ENCODE assay signal across 13 cellular contexts in the genomic region with DNA sequence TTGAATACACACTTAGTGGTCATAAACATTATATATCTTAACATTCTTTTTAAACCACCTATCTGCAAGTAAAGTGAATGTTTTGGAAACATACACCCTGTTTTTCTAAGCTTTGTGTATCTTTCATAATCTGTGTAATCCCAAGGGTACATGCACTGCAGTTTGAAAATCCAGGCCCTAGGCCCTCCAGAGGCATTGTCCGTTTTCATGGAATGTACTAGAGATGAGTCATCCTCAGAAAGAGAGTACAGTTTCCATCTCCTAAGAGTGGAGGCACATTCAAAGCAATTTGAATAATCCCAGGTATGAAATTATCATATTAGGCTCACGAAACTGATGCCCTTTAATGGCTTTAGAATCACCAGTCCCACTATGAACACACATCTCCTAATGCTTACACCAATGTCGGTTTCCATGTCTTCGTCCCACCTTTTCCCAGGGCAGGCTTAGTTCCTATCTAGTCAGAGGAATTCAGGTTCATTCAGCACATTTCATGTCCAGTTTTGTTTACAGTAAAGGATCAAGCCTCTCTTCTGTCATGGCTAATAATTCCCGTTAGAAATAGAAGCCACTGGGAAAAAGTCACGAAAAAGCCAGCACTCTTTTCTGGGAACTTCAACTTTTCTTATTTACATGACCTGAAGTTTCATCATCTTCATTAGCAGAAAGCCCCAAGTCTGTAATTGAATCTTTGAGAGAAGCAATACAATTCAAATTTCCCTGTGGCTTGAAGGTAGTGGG. TPM values are rescaled to one million over a fixed set of nuclear protein-coding genes. Genes with fewer than 3 reads are reported as not detected.
DNase-seq lines count a peak whose midpoint lies in the region; ATAC-seq and TF ChIP-seq lines count a peak whose summit lies in the region.
"Had no signal": no experiment of that assay in that cellular context is flagged by ENCODE, and none has a peak within 500 bp of the region (broad histone marks: within the 10 kb centered on the region; RNA-seq: fewer than 3 reads in every experiment).

No MANE protein-coding gene starts in this region.

- H3K27me3 Mint-ChIP-seq in activated T-cell treated with anti-CD3 and anti-CD28 coated beads, Interleukin-2, amount 50 U/mL, for 4 hours (ENCODE audit: low read depth) = no peaks in the 10 kb centered on the region

- H3K4me1 Mint-ChIP-seq in activated T-cell treated with anti-CD3 and anti-CD28 coated beads, Interleukin-2, amount 50 U/mL, for 4 hours (ENCODE audit: low read depth) = peaks cover 24% of the 10 kb centered on the region

- H3K9me3 ChIP-seq in adipocyte (ENCODE audit: control insufficient read depth, low read length) = no peaks in the 10 kb centered on the region

- peak overlapping the region; percentile 74 for H3K9ac ChIP-seq in adipocyte (ENCODE audit: low read length)
- H3K9ac ChIP-seq in rectal smooth muscle tissue (ENCODE audit: low read length) = no peak overlapping the region

- no peaks in the 10 kb centered on the region for H3K36me3 ChIP-seq in adipocyte (ENCODE audit: control insufficient read depth, insufficient read depth, low read length, severe bottlenecking)
- no peaks in the 10 kb centered on the region for H3K36me3 ChIP-seq in rectal smooth muscle tissue (ENCODE audit: control insufficient read depth, insufficient read depth, low read length)

- H3K9me3 Mint-ChIP-seq in activated T-cell treated with anti-CD3 and anti-CD28 coated beads, Interleukin-2, amount 50 U/mL, for 4 hours = peaks cover 3% of the 10 kb centered on the region
- H3K9me3 Mint-ChIP-seq: endodermal cell had no signal

- no peaks in the 10 kb centered on the region for H3K36me3 Mint-ChIP-seq in activated T-cell treated with anti-CD3 and anti-CD28 coated beads, Interleukin-2, amount 50 U/mL, for 4 hours (ENCODE audit: insufficient read depth)
- H3K36me3 Mint-ChIP-seq: CD14-positive monocyte had no signal

- H3K27ac ChIP-seq in rectal smooth muscle tissue (ENCODE audit: low read depth, low read length) = peak overlapping the region; percentile 86

- no peak for TF ChIP-seq CTCF in fibroblast of villous mesenchyme (IDR thresholded peaks at IDR 0.05; ENCODE audit: insufficient read depth, low read depth, low read length)

- H3K4me3 ChIP-seq in adipocyte (ENCODE audit: low read length) (peak overlapping the region; percentile 18), fibroblast of villous mesenchyme (ENCODE audit: low read depth, low read length) (no peak overlapping the region), rectal smooth muscle tissue (ENCODE audit: low read length) (no peak overlapping the region)

- ATAC-seq in activated T-cell treated with anti-CD3 and anti-CD28 coated beads, Interleukin-2, amount 50 U/mL, for 4 hours = no peak
- ATAC-seq in GM21367 (IDR thresholded peaks at IDR 0.05; ENCODE audit: unreplicated experiment) = no peak

- H3K27me3 ChIP-seq in adipocyte (replicated peaks; ENCODE audit: control insufficient read depth, insufficient read depth, low read length) = no peaks in the 10 kb centered on the region
- no peaks in the 10 kb centered on the region for H3K27me3 ChIP-seq in rectal smooth muscle tissue (ENCODE audit: control insufficient read depth, insufficient read depth, low read length)

- no peak overlapping the region for H3K4me3 Mint-ChIP-seq in activated T-cell treated with anti-CD3 and anti-CD28 coated beads, Interleukin-2, amount 50 U/mL, for 4 hours
- H3K4me3 Mint-ChIP-seq: CD14-positive monocyte, endodermal cell had no signal

- DNase-seq in EH (ENCODE audit: low read depth) (peak; percentile 80), adipocyte (ENCODE audit: low read depth) (peak; percentile 84), fibroblast of villous mesenchyme (ENCODE audit: low read depth) (peak; percentile 87), middle frontal gyrus (ENCODE audit: extremely low spot score, low spot score) (no peak), DMS 273 (lab: John Stamatoyannopoulos, UW; ENCODE audit: unreplicated experiment) (no peak)
- no peak for DNase-seq in activated T-cell treated with anti-CD3 and anti-CD28 coated beads, Interleukin-2, amount 50 U/mL, for 4 hours
- DNase-seq: activated T-cell treated with anti-CD3 and anti-CD28 coated beads, Interleukin-2, amount 50 U/mL, for 1 hour; endodermal cell; Karpas-422; stimulated activated naive CD4-positive, alpha-beta T cell had no signal

- H3K4me1 ChIP-seq in adipocyte (ENCODE audit: control insufficient read depth, insufficient read depth, low read length) (peaks cover 44% of the 10 kb centered on the region), rectal smooth muscle tissue (ENCODE audit: control insufficient read depth, insufficient read depth, low read length) (peaks cover 27% of the 10 kb centered on the region)

RNA-seq across cellular contexts. Expression of a gene that starts 39.5 kb away (rescaled TPM):
- total RNA-seq in fibroblast of villous mesenchyme = 441 and 647 TPM in 2 replicates
- total RNA-seq in activated T-cell treated with anti-CD3 and anti-CD28 coated beads, Interleukin-2, amount 50 U/mL, for 4 hours = 100 to 1,000 TPM; 468 to 781 (median 646) TPM

Comparison
In these comparisons a context has a peak if more than half of its experiments do, and no peak if none do; other contexts are left out.
1. DNase-seq: peak in EH (single experiment), adipocyte (single experiment) and fibroblast of villous mesenchyme (single experiment); none in activated T-cell treated with anti-CD3 and anti-CD28 coated beads, Interleukin-2, amount 50 U/mL, for 4 hours (single experiment), middle frontal gyrus (single experiment) and DMS 273 (single experiment).